Comparison of ENCODE assay signal across 8 cellular contexts in genomic region chrX:47556045-47556623, GRCh38. TPM values are rescaled to one million over a fixed set of nuclear protein-coding genes. Genes with fewer than 3 reads are reported as not detected.
DNase-seq lines count a peak whose midpoint lies in the region; ATAC-seq and TF ChIP-seq lines count a peak whose summit lies in the region.

No MANE protein-coding gene starts in this region.

- H3K27ac Mint-ChIP-seq in GM23338 (peak overlapping the region; percentile 97), progenitor cell of endocrine pancreas (peak overlapping the region; percentile 96)

- H3K27ac ChIP-seq in GM23338 (ENCODE audit: low read depth) = 0 out of 2 replicates have a peak overlapping the region, but pooled peaks have one; percentile 12
- H3K27ac ChIP-seq in MM.1S (ENCODE audit: low read length) = no peak overlapping the region
- H3K27ac ChIP-seq in upper lobe of right lung = peak overlapping the region; percentile 87

- H3K4me1 ChIP-seq in GM23338 (ENCODE audit: insufficient read depth) (peaks cover 7% of the 10 kb centered on the region; the same call in 1 of the 2 replicates), MM.1S (ENCODE audit: low read length) (peaks cover 8% of the 10 kb centered on the region), upper lobe of right lung (no peaks in the 10 kb centered on the region)

- ATAC-seq in GM23338 = peak; percentile 93
- ATAC-seq in left cardiac atrium = peak; percentile 94 to 96
- peak; percentile 97 for ATAC-seq in upper lobe of right lung

- H3K9me3 Mint-ChIP-seq in GM23338 (no peaks in the 10 kb centered on the region), progenitor cell of endocrine pancreas (ENCODE audit: low read depth) (peaks cover 7% of the 10 kb centered on the region)

- H2AFZ ChIP-seq in GM23338 (peak overlapping the region; percentile 16; the same call in 1 of the 2 replicates), MM.1S (ENCODE audit: low read length) (no peak overlapping the region)

- TF ChIP-seq CTCF in GM23338 (conservative IDR thresholded peaks at IDR 0.05; ENCODE audit: low read depth in 2 of 2) = no peak
- no peak for TF ChIP-seq CTCF in MM.1S (IDR thresholded peaks at IDR 0.05; ENCODE audit: low read length)
- no peak for TF ChIP-seq CTCF in progenitor cell of endocrine pancreas (IDR thresholded peaks at IDR 0.05; ENCODE audit: unreplicated experiment)
- no peak for TF ChIP-seq CTCF in upper lobe of right lung (IDR thresholded peaks at IDR 0.05)

- no peaks in the 10 kb centered on the region for H3K27me3 ChIP-seq in GM23338 (ENCODE audit: insufficient read depth)
- no peaks in the 10 kb centered on the region for H3K27me3 ChIP-seq in MM.1S (replicated peaks; ENCODE audit: insufficient read depth, low read length)
- no peaks in the 10 kb centered on the region for H3K27me3 ChIP-seq in upper lobe of right lung

- peak overlapping the region; percentile 85 for H3K4me3 Mint-ChIP-seq in GM23338
- H3K4me3 Mint-ChIP-seq in progenitor cell of endocrine pancreas (ENCODE audit: low read depth) = peak overlapping the region; percentile 79

- H3K4me3 ChIP-seq in GM23338 = peak overlapping the region; percentile 52
- peak overlapping the region; percentile 46 for H3K4me3 ChIP-seq in MM.1S (ENCODE audit: low read length)
- H3K4me3 ChIP-seq in upper lobe of right lung = peak overlapping the region; percentile 52

- H3K4me2 ChIP-seq in GM23338 (peak overlapping the region; percentile 64), MM.1S (ENCODE audit: low read depth, low read length) (peak overlapping the region; percentile 15; the same call in 1 of the 2 replicates)

- H3K9me2 ChIP-seq in GM23338 (ENCODE audit: insufficient read depth) (no peaks in the 10 kb centered on the region), MM.1S (replicated peaks; ENCODE audit: insufficient read depth, low read length) (no peaks in the 10 kb centered on the region)

- H3K36me3 Mint-ChIP-seq in GM23338 (ENCODE audit: low read depth) = no peaks in the 10 kb centered on the region
- no peaks in the 10 kb centered on the region for H3K36me3 Mint-ChIP-seq in progenitor cell of endocrine pancreas (ENCODE audit: insufficient read depth)

- H3K27me3 Mint-ChIP-seq in GM23338 (ENCODE audit: insufficient read depth, low read depth, poor library complexity) (peaks cover 4% of the 10 kb centered on the region), progenitor cell of endocrine pancreas (no peaks in the 10 kb centered on the region)

- H3K9me3 ChIP-seq in MM.1S (replicated peaks; ENCODE audit: insufficient read depth, low read length) (no peaks in the 10 kb centered on the region), upper lobe of right lung (no peaks in the 10 kb centered on the region)

- intact Hi-C loops in left cardiac atrium (cut with DNase I) = no loop called here
- intact Hi-C loops in upper lobe of right lung (cut with DNase I) = no loop called here

- H4K20me1 ChIP-seq in GM23338 (replicated peaks; ENCODE audit: insufficient read depth) = no peaks in the 10 kb centered on the region
- no peaks in the 10 kb centered on the region for H4K20me1 ChIP-seq in MM.1S (ENCODE audit: insufficient read depth, low read length)

- H3F3A ChIP-seq in GM23338 (replicated peaks; ENCODE audit: low read depth) (no peaks in the 10 kb centered on the region), MM.1S (ENCODE audit: insufficient read depth, low read length) (no peaks in the 10 kb centered on the region)

- H3K79me2 ChIP-seq in GM23338 (replicated peaks; ENCODE audit: insufficient read depth) = no peaks in the 10 kb centered on the region
- H3K79me2 ChIP-seq in MM.1S (ENCODE audit: low read length) = no peaks in the 10 kb centered on the region

- H3K36me3 ChIP-seq in GM23338 (ENCODE audit: insufficient read depth) = no peaks in the 10 kb centered on the region
- no peaks in the 10 kb centered on the region for H3K36me3 ChIP-seq in MM.1S (replicated peaks; ENCODE audit: insufficient read depth, low read length)
- H3K36me3 ChIP-seq in upper lobe of right lung = no peaks in the 10 kb centered on the region

- H3K4me1 Mint-ChIP-seq in GM23338 (peaks cover 18% of the 10 kb centered on the region), progenitor cell of endocrine pancreas (ENCODE audit: low read depth) (peaks cover 15% of the 10 kb centered on the region)

- DNase-seq in EL = peak; percentile 89
- peak; percentile 90 for DNase-seq in GM23338 (ENCODE audit: low spot score)
- DNase-seq in MM.1S = peak; percentile 82
- DNase-seq in SW480 (ENCODE audit: low spot score) = peak; percentile 95
- DNase-seq in amniotic stem cell (lab: John Stamatoyannopoulos, UW) = peak; percentile 70
- peak; percentile 90 for DNase-seq in left cardiac atrium
- peak; percentile 62 for DNase-seq in progenitor cell of endocrine pancreas (ENCODE audit: low spot score, unreplicated experiment)
- DNase-seq in upper lobe of right lung = peak; percentile 91

- peak overlapping the region; percentile 51; the same call in 1 of the 2 replicates for H3K9ac ChIP-seq in MM.1S (ENCODE audit: low read length)

TF ChIP-seq in GM23338, 12 proteins besides CTCF, POLR2A, EP300 and RAD21:
- TF ChIP-seq EZH2phosphoT487 (IDR thresholded peaks at IDR 0.05; ENCODE audit: unreplicated experiment) = no peak
- no peak for TF ChIP-seq ZNF331 (CRISPR knock-in tag; IDR thresholded peaks at IDR 0.05; ENCODE audit: low read depth)
- no peak for TF ChIP-seq NANOG (IDR thresholded peaks at IDR 0.05; ENCODE audit: borderline replicate concordance)
- TF ChIP-seq CREB1 (CRISPR knock-in tag; IDR thresholded peaks at IDR 0.05; ENCODE audit: low read depth) = no peak
- no peak for TF ChIP-seq STAT1 (IDR thresholded peaks at IDR 0.05; ENCODE audit: unreplicated experiment)
- no peak for TF ChIP-seq ETS1 (IDR thresholded peaks at IDR 0.05)
- TF ChIP-seq POLR2AphosphoS5 (IDR thresholded peaks at IDR 0.05; ENCODE audit: low read depth) = peak; percentile 72
- TF ChIP-seq ZNF114 (CRISPR knock-in tag; IDR thresholded peaks at IDR 0.05) = no peak
TF ChIP-seq in GM23338: peak in this region for 1.

RNA-seq across cellular contexts. Expression of gene ARAF, which starts 4.9 kb away (rescaled TPM):
- 18.0 and 28.2 TPM in 2 replicates for total RNA-seq in GM23338 (2014; rRNA removed; shearing (Covaris generic))
- 35.9 and 43.9 TPM in 2 replicates for polyA plus RNA-seq in GM23338 (2016; fragmentation: Nextera tagmentation; extraction: Ambion mirVana)
- total RNA-seq in left cardiac atrium (10 to 100 TPM; 64.4 to 75.0 TPM), progenitor cell of endocrine pancreas (76.8 and 77.7 TPM in 2 replicates), upper lobe of right lung (87.4 TPM)

RNA-seq across cellular contexts. Expression of gene TIMP1, which starts 26.1 kb away (rescaled TPM):
- total RNA-seq in GM23338 (2014; rRNA removed; shearing (Covaris generic)) = 39.0 and 42.5 TPM in 2 replicates
- 117 and 121 TPM in 2 replicates for polyA plus RNA-seq in GM23338 (2016; fragmentation: Nextera tagmentation; extraction: Ambion mirVana)
- total RNA-seq in left cardiac atrium (100 to 1,000 TPM; 377 to 605 TPM), progenitor cell of endocrine pancreas (29.1 and 33.0 TPM in 2 replicates), upper lobe of right lung (324 TPM)
